8 cellular contexts compared by ENCODE assay signal in the genomic region with DNA sequence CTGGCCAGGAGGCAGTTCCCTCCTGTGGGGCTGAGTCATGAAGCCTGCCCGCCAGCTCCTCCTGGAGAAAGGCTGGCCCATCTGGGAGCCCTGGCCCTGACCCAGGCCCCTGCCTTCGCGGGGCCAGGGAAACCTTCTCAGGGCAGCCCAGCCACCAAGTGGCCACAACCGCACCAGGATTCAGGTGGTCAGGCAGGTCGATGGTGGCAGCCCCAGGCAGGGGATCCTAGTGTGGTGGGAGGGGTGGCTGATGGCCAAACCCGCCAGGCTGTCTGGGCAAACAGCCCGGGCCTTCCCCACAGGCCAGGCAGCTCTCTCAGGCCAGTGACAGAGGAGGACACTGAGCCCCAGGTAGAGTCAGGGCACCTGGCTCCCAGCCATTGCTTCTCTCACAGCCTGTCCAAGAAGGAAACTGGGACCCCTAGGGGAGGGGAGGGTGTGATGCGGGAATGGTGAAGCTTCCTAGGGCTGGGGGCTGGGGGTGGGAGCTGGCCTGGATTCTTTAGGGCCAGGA. TPM values are rescaled to one million over a fixed set of nuclear protein-coding genes. Genes with fewer than 3 reads are reported as not detected.
DNase-seq lines count a peak whose midpoint lies in the region; ATAC-seq and TF ChIP-seq lines count a peak whose summit lies in the region.

No MANE protein-coding gene starts in this region.

- CTCF ChIA-PET in Calu3 (lab: Charles Lee): interaction anchor here (0.6 to 2.0 kb wide), 8 partner anchors 10 to 296 kb away, joined by 3 to 15 read pairs (median 4); a partner anchor contains a TSS

- H3K9me3 ChIP-seq in MG63: no peaks in the 10 kb centered on the region
- H3K9me3 ChIP-seq in parathyroid adenoma (ENCODE audit: control insufficient read depth, low read length): no peaks in the 10 kb centered on the region

- H3K4me2 ChIP-seq in parathyroid adenoma (ENCODE audit: low read length): peak overlapping the region; percentile 97

- ATAC-seq in left cardiac atrium (peak; percentile 39 to 84), GM21786 (IDR thresholded peaks at IDR 0.05; ENCODE audit: unreplicated experiment) (no peak), HG02885 (IDR thresholded peaks at IDR 0.05; ENCODE audit: poor library complexity, unreplicated experiment) (no peak)

- H3K36me3 ChIP-seq in MG63: peaks cover 7% of the 10 kb centered on the region
- H3K36me3 ChIP-seq in parathyroid adenoma (ENCODE audit: control insufficient read depth, insufficient read depth, low read length): no peaks in the 10 kb centered on the region

- no peaks in the 10 kb centered on the region for H3K9me3 Mint-ChIP-seq in Calu3 (ENCODE audit: low read depth, unreplicated experiment)

- H2AFZ ChIP-seq in parathyroid adenoma: peak overlapping the region; percentile 98

- H3K4me1 Mint-ChIP-seq in Calu3 (ENCODE audit: low read depth, unreplicated experiment): peaks cover 22% of the 10 kb centered on the region

- H3K4me3 ChIP-seq in MG63: peak overlapping the region; percentile 76
- H3K4me3 ChIP-seq in parathyroid adenoma (ENCODE audit: low read depth, low read length): peak overlapping the region; percentile 92

- no peak overlapping the region for H3K9ac ChIP-seq in parathyroid adenoma

- H3K27ac Mint-ChIP-seq in Calu3 (ENCODE audit: unreplicated experiment): peak overlapping the region; percentile 86

- no peaks in the 10 kb centered on the region for H3K79me2 ChIP-seq in parathyroid adenoma

- no peaks in the 10 kb centered on the region for H3K27me3 Mint-ChIP-seq in Calu3 (ENCODE audit: unreplicated experiment)

- intact Hi-C loops in Calu3 (cut with micrococcal nuclease; ENCODE audit: unreplicated experiment) (loop anchor here (5.0 kb wide), 1 partner anchor 40 kb away; a partner anchor contains a TSS), left cardiac atrium (cut with DNase I) (no loop called here)

- H3K27ac ChIP-seq in parathyroid adenoma: peak overlapping the region; percentile 78

- BruUV-seq in Calu3 (replicated peaks; lab: Mats Ljungman, UMichigan): no TSS peak

- in situ Hi-C loops in GM13977 (cut with MboI; ENCODE audit: low pct_unique_long_range_greater_than_20kb, low sequenced_read_pairs, unreplicated experiment): loop anchor here (10.0 kb wide), 1 partner anchor 107 kb away; no protein-coding TSS in a partner anchor

- H3K36me3 Mint-ChIP-seq in Calu3 (ENCODE audit: insufficient read depth, unreplicated experiment): peaks cover 51% of the 10 kb centered on the region

- peak overlapping the region; percentile 87 for H3K4me3 Mint-ChIP-seq in Calu3 (ENCODE audit: low read depth, unreplicated experiment)

- peak; percentile 75 for DNase-seq in Calu3
- peak; percentile 93 for DNase-seq in MG63
- peak in 36 of 56 donors; percentile 23 to 75 (median 48) for DNase-seq in amygdala (lab: John Stamatoyannopoulos, UW)
- peak; percentile 89 for DNase-seq in left cardiac atrium
- DNase-seq in GM13977 (ENCODE audit: low spot score): no peak

- TF ChIP-seq CTCF in Calu3 (IDR thresholded peaks at IDR 0.05; ENCODE audit: unreplicated experiment) (no peak), parathyroid adenoma (IDR thresholded peaks at IDR 0.05) (no peak), GM13977 (IDR thresholded peaks at IDR 0.05; ENCODE audit: extremely low read depth, insufficient read depth, missing control alignments) (no peak)

- H3K27me3 ChIP-seq in MG63 (no peaks in the 10 kb centered on the region), parathyroid adenoma (ENCODE audit: control insufficient read depth, insufficient read depth, low read length) (no peaks in the 10 kb centered on the region)

- peaks cover 18% of the 10 kb centered on the region for H3K4me1 ChIP-seq in parathyroid adenoma

RNA-seq across cellular contexts. Expression of a gene that starts 1.2 kb away (rescaled TPM):
- total RNA-seq in Calu3 (2022) (48.1 and 49.1 TPM in 2 replicates), left cardiac atrium (10 to 100 TPM; 45.9 to 51.7 TPM)
- total RNA-seq in MG63 (2014; rRNA removed; shearing (Covaris generic); ENCODE audit: low replicate concordance): 37.4 and 100 TPM in 2 replicates

RNA-seq across cellular contexts. Expression of a gene that starts 7.8 kb away (rescaled TPM):
- total RNA-seq in Calu3 (2022): 6.5 and 7.1 TPM in 2 replicates
- total RNA-seq in MG63 (2014; rRNA removed; shearing (Covaris generic); ENCODE audit: low replicate concordance): 7.9 and 16.2 TPM in 2 replicates
- 10 to 100 TPM; 11.8 to 17.4 TPM for total RNA-seq in left cardiac atrium

RNA-seq across cellular contexts. Expression of a gene that starts 12.3 kb away (rescaled TPM):
- total RNA-seq in Calu3 (2022) (0.14 and 0.27 TPM in 2 replicates), left cardiac atrium (under 1 TPM in 1 of 2 donors, not detected in 1; 0.29 TPM)
- total RNA-seq in MG63 (2014; rRNA removed; shearing (Covaris generic); ENCODE audit: low replicate concordance): not detected in 2 replicates

RNA-seq across cellular contexts. Expression of a gene that starts 39.8 kb away (rescaled TPM):
- total RNA-seq in Calu3 (2022) (80.2 and 81.7 TPM in 2 replicates), left cardiac atrium (100 to 1,000 TPM; 133 to 147 TPM)
- 33.7 and 34.0 TPM in 2 replicates for total RNA-seq in MG63 (2014; rRNA removed; shearing (Covaris generic); ENCODE audit: low replicate concordance)

RNA-seq across cellular contexts. Expression of a gene that starts 40.7 kb away (rescaled TPM):
- total RNA-seq in Calu3 (2022) (55.4 and 59.7 TPM in 2 replicates), left cardiac atrium (10 to 100 TPM; 57.6 to 65.5 TPM)
- total RNA-seq in MG63 (2014; rRNA removed; shearing (Covaris generic); ENCODE audit: low replicate concordance): 27.6 and 40.0 TPM in 2 replicates

Comparison
In these comparisons a context has a peak if more than half of its experiments do, and no peak if none do; other contexts are left out.
1. ATAC-seq: peak in left cardiac atrium (2 of 2); none in GM21786 (single experiment) and HG02885 (single experiment).